8 cellular contexts compared by ENCODE assay signal in the genomic region with DNA sequence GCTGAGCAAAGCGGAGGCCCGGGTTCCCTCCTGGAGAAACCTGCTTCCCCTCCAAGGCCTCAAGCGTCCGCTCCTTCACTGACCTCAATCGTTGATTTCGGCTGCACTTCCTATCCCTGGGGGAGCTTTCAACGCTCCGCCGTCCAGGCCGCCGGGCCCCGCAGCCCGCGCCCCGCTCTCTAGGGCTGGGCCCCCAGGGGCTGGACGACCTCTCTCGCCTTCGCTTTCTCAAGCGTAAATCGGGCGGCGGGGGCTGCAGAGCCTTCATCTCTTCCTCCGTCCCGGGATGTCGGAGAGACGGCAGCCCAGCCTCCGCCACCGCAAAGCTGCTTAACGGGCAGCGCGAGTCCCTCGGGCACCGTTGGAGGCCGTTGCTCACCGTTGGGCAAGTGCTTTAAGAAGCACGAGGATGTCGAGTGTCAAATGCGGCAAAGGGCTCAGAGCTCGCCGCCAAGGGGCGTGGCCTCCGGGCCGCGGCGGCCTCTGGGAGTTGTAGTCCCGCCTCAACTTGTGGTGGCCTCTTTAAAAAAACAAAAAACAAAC. TPM values are rescaled to one million over a fixed set of nuclear protein-coding genes. Genes with fewer than 3 reads are reported as not detected.
DNase-seq lines count a peak whose midpoint lies in the region; ATAC-seq and TF ChIP-seq lines count a peak whose summit lies in the region.

No MANE protein-coding gene starts in this region.

- H3K27me3 ChIP-seq in BLaER1 (no peaks in the 10 kb centered on the region), iPS-15b (ENCODE audit: control insufficient read depth, insufficient read depth, low read length) (peaks cover 39% of the 10 kb centered on the region), gastrocnemius medialis (no peaks in the 10 kb centered on the region)

- H3K36me3 ChIP-seq in BLaER1: peaks cover 25% of the 10 kb centered on the region
- H3K36me3 ChIP-seq in iPS-15b (ENCODE audit: control insufficient read depth, insufficient read depth, low read length): peaks cover under 1% of the 10 kb centered on the region
- H3K36me3 ChIP-seq in gastrocnemius medialis: no peaks in the 10 kb centered on the region

- peak overlapping the region; percentile 80 for H3K27ac ChIP-seq in BLaER1
- H3K27ac ChIP-seq in gastrocnemius medialis: peak overlapping the region; percentile 57 to 81 (median 67)

- peak; percentile 71 to 77 (median 72) for DNase-seq in T-helper 17 cell
- DNase-seq in astrocyte of the cerebellum (ENCODE audit: low read depth): no peak
- DNase-seq in gastrocnemius medialis: peak; percentile 72 to 85

- H3K4me3 ChIP-seq in BLaER1 (peak overlapping the region; percentile 79), astrocyte of the cerebellum (ENCODE audit: low read depth, low read length) (peak overlapping the region; percentile 34), iPS-15b (ENCODE audit: low read depth, low read length) (peak overlapping the region; percentile 75), gastrocnemius medialis (peak overlapping the region; percentile 52 to 77 (median 62))

- H4K20me1 ChIP-seq in BLaER1: 0 out of 2 replicates have a peak, but pooled peaks cover 3% of the 10 kb centered on the region

- ATAC-seq in GM21786 (IDR thresholded peaks at IDR 0.05; ENCODE audit: unreplicated experiment) (peak; percentile 64), T-helper 17 cell (peak; percentile 94), gastrocnemius medialis (peak; percentile 89 to 91), HG02840 (IDR thresholded peaks at IDR 0.05; ENCODE audit: low FRiP score, unreplicated experiment) (no peak), HG03097 (IDR thresholded peaks at IDR 0.05; ENCODE audit: low FRiP score, unreplicated experiment) (no peak)

- H3K27ac Mint-ChIP-seq in T-helper 17 cell: no peak overlapping the region

- H3K4me1 ChIP-seq in BLaER1 (peaks cover 56% of the 10 kb centered on the region), iPS-15b (ENCODE audit: control insufficient read depth, insufficient read depth, low read length) (no peaks in the 10 kb centered on the region), gastrocnemius medialis (peaks cover 3 to 14% of the 10 kb centered on the region in 2 donors)

- H3K4me3 Mint-ChIP-seq in T-helper 17 cell: peak overlapping the region; percentile 90

- H3K4me2 ChIP-seq in BLaER1: peak overlapping the region; percentile 94

- H3K27me3 Mint-ChIP-seq in T-helper 17 cell: peaks cover 39% of the 10 kb centered on the region

- TF ChIP-seq CTCF in astrocyte of the cerebellum (IDR thresholded peaks at IDR 0.05; ENCODE audit: low read depth, low read length, missing control alignments): no peak
- TF ChIP-seq CTCF in gastrocnemius medialis (IDR thresholded peaks at IDR 0.05 in 4 of 5, conservative IDR thresholded peaks at IDR 0.05 in 1 of 5): peak in 1 of 5 experiments; percentile 40

- in situ Hi-C loops in astrocyte of the cerebellum (cut with HindIII; ENCODE audit: low sequenced_read_pairs) (no loop called here), gastrocnemius medialis (cut with MboI; ENCODE audit: low sequenced_read_pairs in 4 of 4) (no loop called here)

- H3K36me3 Mint-ChIP-seq in T-helper 17 cell (ENCODE audit: low read depth): peaks cover 13% of the 10 kb centered on the region

- H3K9ac ChIP-seq in BLaER1 (peak overlapping the region; percentile 83), iPS-15b (ENCODE audit: low read depth, low read length) (no peak overlapping the region)

- intact Hi-C loops in gastrocnemius medialis (cut with DNase I; ENCODE audit: low total_unique reads): loop anchor here (5.0 kb wide), 1 partner anchor 94 kb away; the partner anchor contains the start of gene KLHL30

- H3K9me3 ChIP-seq in BLaER1 (no peaks in the 10 kb centered on the region), T-helper 17 cell (ENCODE audit: control insufficient read depth, low read length, poor library complexity, severe bottlenecking) (no peaks in the 10 kb centered on the region), iPS-15b (ENCODE audit: control insufficient read depth, insufficient read depth, low read length) (no peaks in the 10 kb centered on the region), gastrocnemius medialis (no peaks in the 10 kb centered on the region)

- H3K4me1 Mint-ChIP-seq in T-helper 17 cell: peaks cover 33% of the 10 kb centered on the region

- peak; percentile 44 to 66 for TF ChIP-seq POLR2A in gastrocnemius medialis (IDR thresholded peaks at IDR 0.05)

RNA-seq across cellular contexts. Expression of gene HES6, which starts 8.5 kb away (rescaled TPM):
- total RNA-seq in T-helper 17 cell (1 to 10 TPM in 1 of 2 donors, under 1 TPM in 1; 0.47 to 1.3 TPM), gastrocnemius medialis (10 to 100 TPM; 10.9 to 49.1 (median 27.2) TPM)

RNA-seq across cellular contexts. Expression of gene ILKAP, which starts 27.8 kb away (rescaled TPM):
- total RNA-seq in T-helper 17 cell: 100 to 1,000 TPM; 114 to 123 TPM
- 10 to 100 TPM; 16.6 to 30.1 (median 23.3) TPM for total RNA-seq in gastrocnemius medialis

RNA-seq across cellular contexts. Expression of gene PER2, which starts 57.1 kb away (rescaled TPM):
- total RNA-seq in T-helper 17 cell (10 to 100 TPM; 40.7 to 40.8 TPM), gastrocnemius medialis (1 to 10 TPM; 4.1 to 7.5 (median 6.7) TPM)

Comparison
In these comparisons a context has a peak if more than half of its experiments do, and no peak if none do; other contexts are left out.
1. ATAC-seq: peak in GM21786 (single experiment), T-helper 17 cell (single experiment) and gastrocnemius medialis (2 of 2); none in HG02840 (single experiment) and HG03097 (single experiment).
2. RNA of gene HES6, which starts 8.5 kb away (total RNA-seq): 10.9 to 49.1 TPM in gastrocnemius medialis; 0.47 to 1.3 TPM in T-helper 17 cell; every median in the first group is over 4 times any median in the second.
3. RNA of gene PER2, which starts 57.1 kb away (total RNA-seq): 40.7 to 40.8 TPM in T-helper 17 cell; 4.1 to 7.5 TPM in gastrocnemius medialis; every median in the first group is over 4 times any median in the second.
4. Peak in every context shown above with its lines, with median percentiles within 50 percentile points of each other: H3K4me3 ChIP-seq.